Comparison of ENCODE assay signal across 31 cellular contexts in the genomic region with DNA sequence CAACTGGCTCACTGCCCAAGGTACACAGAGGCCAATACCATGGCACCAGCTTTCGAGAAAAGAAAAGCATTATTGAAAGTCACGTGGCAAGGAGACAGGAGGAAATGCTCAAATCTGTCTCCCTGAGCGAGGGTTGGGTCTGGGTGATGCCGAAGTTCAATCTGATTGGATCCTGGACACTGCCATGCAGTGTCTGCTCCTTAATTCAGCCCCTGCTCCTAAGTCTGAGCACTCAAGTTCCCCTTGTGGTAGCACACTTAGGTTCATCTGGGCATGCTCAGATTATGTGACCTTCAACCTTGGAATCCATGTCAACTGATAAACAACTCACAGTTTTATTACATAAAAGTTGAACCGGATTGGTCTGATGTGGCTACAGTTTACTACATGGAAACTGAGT.
"Had no signal": no experiment of that assay in that cellular context is flagged by ENCODE, and none has a peak within 500 bp of the region (broad histone marks: within the 10 kb centered on the region; RNA-seq: fewer than 3 reads in every experiment).

No MANE protein-coding gene starts in this region.

- DNase-seq: activated CD4-positive, alpha-beta memory T cell treated with anti-CD3 and anti-CD28 coated beads for 36 hours; activated CD4-positive, alpha-beta T cell treated with anti-CD3 and anti-CD28 coated beads for 36 hours; activated CD4-positive, alpha-beta T cell treated with anti-CD3 and anti-CD28 coated beads, Interleukin-2, amount 10 ng/mL, durations not matched to agents 24 days and 14 days; activated CD4-positive, CD25-positive, alpha-beta regulatory T cell; activated CD4-positive, CD25-positive, alpha-beta regulatory T cell treated with anti-CD3 and anti-CD28 coated beads, Interleukin-2, amount 50 U/mL, for 72 hours; activated CD8-positive, alpha-beta memory T cell treated with anti-CD3 and anti-CD28 coated beads, Interleukin-2, amount 10 ng/mL, durations not matched to agents 7 days and 5 days; activated CD8-positive, alpha-beta memory T cell treated with anti-CD3 and anti-CD28 coated beads, Interleukin-2, amount 50 U/mL, for 4 hours; activated CD8-positive, alpha-beta T cell treated with anti-CD3 and anti-CD28 coated beads, Interleukin-2, amount 10 ng/mL, durations not matched to agents 7 days and 5 days; activated gamma-delta T cell; activated naive CD4-positive, alpha-beta T cell; activated naive CD4-positive, alpha-beta T cell treated with anti-CD3 and anti-CD28 coated beads, Interleukin-2, amount 10 ng/mL, durations not matched to agents 7 days and 5 days; activated naive CD8-positive, alpha-beta T cell treated with anti-CD3 and anti-CD28 coated beads, Interleukin-2, amount 10 ng/mL, durations not matched to agents 7 days and 5 days; activated T-cell treated with anti-CD3 and anti-CD28 coated beads, Interleukin-2, amount 50 U/mL, for 24 hours; activated T-cell treated with anti-CD3 and anti-CD28 coated beads, Interleukin-2, amount 50 U/mL, for 72 hours; amniotic stem cell; anterior cingulate cortex; brain microvascular endothelial cell; dorsolateral prefrontal cortex; effector memory CD4-positive, alpha-beta T cell; endodermal cell; foreskin fibroblast; T-helper 1 cell; T-helper 17 cell; T1000; WERI-Rb-1 had no signal

- H3K36me3 ChIP-seq: brain microvascular endothelial cell, WERI-Rb-1 had no signal

- H3K27ac ChIP-seq: brain microvascular endothelial cell, coronary artery, dorsolateral prefrontal cortex, WERI-Rb-1 had no signal

- H3K27me3 Mint-ChIP-seq: activated CD4-positive, alpha-beta memory T cell treated with anti-CD3 and anti-CD28 coated beads for 36 hours; activated CD4-positive, alpha-beta T cell treated with anti-CD3 and anti-CD28 coated beads for 36 hours; activated CD4-positive, alpha-beta T cell treated with anti-CD3 and anti-CD28 coated beads, Interleukin-2, amount 10 ng/mL, durations not matched to agents 24 days and 14 days; activated CD8-positive, alpha-beta memory T cell treated with anti-CD3 and anti-CD28 coated beads, Interleukin-2, amount 10 ng/mL, durations not matched to agents 7 days and 5 days; activated naive CD4-positive, alpha-beta T cell treated with anti-CD3 and anti-CD28 coated beads, Interleukin-2, amount 10 ng/mL, durations not matched to agents 7 days and 5 days; activated naive CD8-positive, alpha-beta T cell treated with anti-CD3 and anti-CD28 coated beads, Interleukin-2, amount 10 ng/mL, durations not matched to agents 7 days and 5 days; activated T-cell treated with anti-CD3 and anti-CD28 coated beads, Interleukin-2, amount 50 U/mL, for 24 hours; central memory CD8-positive, alpha-beta T cell; T-helper 17 cell had no signal

- H3K4me1 Mint-ChIP-seq: activated CD4-positive, alpha-beta T cell treated with anti-CD3 and anti-CD28 coated beads for 36 hours; activated CD4-positive, alpha-beta T cell treated with anti-CD3 and anti-CD28 coated beads, Interleukin-2, amount 10 ng/mL, durations not matched to agents 24 days and 14 days; activated CD8-positive, alpha-beta memory T cell treated with anti-CD3 and anti-CD28 coated beads, Interleukin-2, amount 10 ng/mL, durations not matched to agents 7 days and 5 days; activated naive CD4-positive, alpha-beta T cell treated with anti-CD3 and anti-CD28 coated beads, Interleukin-2, amount 10 ng/mL, durations not matched to agents 7 days and 5 days; activated naive CD8-positive, alpha-beta T cell treated with anti-CD3 and anti-CD28 coated beads, Interleukin-2, amount 10 ng/mL, durations not matched to agents 7 days and 5 days; central memory CD8-positive, alpha-beta T cell; T-helper 17 cell had no signal

- ATAC-seq: activated CD4-positive, alpha-beta T cell treated with anti-CD3 and anti-CD28 coated beads for 36 hours; activated CD8-positive, alpha-beta memory T cell treated with anti-CD3 and anti-CD28 coated beads, Interleukin-2, amount 10 ng/mL, durations not matched to agents 7 days and 5 days; activated CD8-positive, alpha-beta T cell treated with anti-CD3 and anti-CD28 coated beads, Interleukin-2, amount 10 ng/mL, durations not matched to agents 7 days and 5 days; activated naive CD4-positive, alpha-beta T cell treated with anti-CD3 and anti-CD28 coated beads, Interleukin-2, amount 50 U/mL, for 72 hours; activated T-cell treated with anti-CD3 and anti-CD28 coated beads, Interleukin-2, amount 50 U/mL, for 72 hours; esophagus mucosa; T-helper 17 cell had no signal

- H3K36me3 Mint-ChIP-seq: activated CD4-positive, alpha-beta memory T cell treated with anti-CD3 and anti-CD28 coated beads for 36 hours; activated CD8-positive, alpha-beta memory T cell treated with anti-CD3 and anti-CD28 coated beads, Interleukin-2, amount 10 ng/mL, durations not matched to agents 7 days and 5 days; activated naive CD4-positive, alpha-beta T cell treated with anti-CD3 and anti-CD28 coated beads, Interleukin-2, amount 10 ng/mL, durations not matched to agents 7 days and 5 days; activated naive CD4-positive, alpha-beta T cell treated with anti-CD3 and anti-CD28 coated beads, Interleukin-2, amount 50 U/mL, for 72 hours; activated naive CD8-positive, alpha-beta T cell treated with anti-CD3 and anti-CD28 coated beads, Interleukin-2, amount 10 ng/mL, durations not matched to agents 7 days and 5 days had no signal

- H3K9me3 Mint-ChIP-seq: activated CD4-positive, alpha-beta memory T cell treated with anti-CD3 and anti-CD28 coated beads for 36 hours; activated CD4-positive, alpha-beta T cell treated with anti-CD3 and anti-CD28 coated beads, Interleukin-2, amount 10 ng/mL, durations not matched to agents 24 days and 14 days; activated naive CD4-positive, alpha-beta T cell treated with anti-CD3 and anti-CD28 coated beads, Interleukin-2, amount 10 ng/mL, durations not matched to agents 7 days and 5 days; activated naive CD8-positive, alpha-beta T cell treated with anti-CD3 and anti-CD28 coated beads, Interleukin-2, amount 10 ng/mL, durations not matched to agents 7 days and 5 days; activated T-cell treated with anti-CD3 and anti-CD28 coated beads, Interleukin-2, amount 50 U/mL, for 24 hours; activated T-cell treated with anti-CD3 and anti-CD28 coated beads, Interleukin-2, amount 50 U/mL, for 72 hours; dendritic cell treated with granulocyte-macrophage colony-stimulating factor and Interleukin-4, amounts not matched to agents 40 ng/mL and 50 ng/mL, for 4 days had no signal

- H3K4me3 Mint-ChIP-seq: activated CD4-positive, alpha-beta memory T cell treated with anti-CD3 and anti-CD28 coated beads for 36 hours; activated CD4-positive, alpha-beta T cell treated with anti-CD3 and anti-CD28 coated beads for 36 hours; activated CD4-positive, alpha-beta T cell treated with anti-CD3 and anti-CD28 coated beads, Interleukin-2, amount 10 ng/mL, durations not matched to agents 24 days and 14 days; activated CD8-positive, alpha-beta memory T cell treated with anti-CD3 and anti-CD28 coated beads, Interleukin-2, amount 10 ng/mL, durations not matched to agents 7 days and 5 days; activated CD8-positive, alpha-beta T cell treated with anti-CD3 and anti-CD28 coated beads, Interleukin-2, amount 10 ng/mL, durations not matched to agents 7 days and 5 days; activated naive CD4-positive, alpha-beta T cell treated with anti-CD3 and anti-CD28 coated beads, Interleukin-2, amount 10 ng/mL, durations not matched to agents 7 days and 5 days; activated naive CD8-positive, alpha-beta T cell treated with anti-CD3 and anti-CD28 coated beads, Interleukin-2, amount 10 ng/mL, durations not matched to agents 7 days and 5 days; activated T-cell treated with anti-CD3 and anti-CD28 coated beads, Interleukin-2, amount 50 U/mL, for 24 hours; activated T-cell treated with anti-CD3 and anti-CD28 coated beads, Interleukin-2, amount 50 U/mL, for 72 hours; central memory CD8-positive, alpha-beta T cell; dendritic cell treated with granulocyte-macrophage colony-stimulating factor and Interleukin-4, amounts not matched to agents 40 ng/mL and 50 ng/mL, for 4 days; endodermal cell; T-helper 17 cell; T-helper 2 cell treated with Interferon-gamma antibody and Interleukin-4, amounts not matched to agents 5 μg/mL and 100 μg/mL, for 36 hours had no signal

- H3K27me3 ChIP-seq: brain microvascular endothelial cell, dorsolateral prefrontal cortex had no signal

- H3K27ac Mint-ChIP-seq: activated CD4-positive, alpha-beta memory T cell treated with anti-CD3 and anti-CD28 coated beads for 36 hours; activated CD4-positive, alpha-beta T cell treated with anti-CD3 and anti-CD28 coated beads for 36 hours; activated CD4-positive, alpha-beta T cell treated with anti-CD3 and anti-CD28 coated beads, Interleukin-2, amount 10 ng/mL, durations not matched to agents 24 days and 14 days; activated CD8-positive, alpha-beta memory T cell treated with anti-CD3 and anti-CD28 coated beads, Interleukin-2, amount 10 ng/mL, durations not matched to agents 7 days and 5 days; activated CD8-positive, alpha-beta T cell treated with anti-CD3 and anti-CD28 coated beads, Interleukin-2, amount 10 ng/mL, durations not matched to agents 7 days and 5 days; activated naive CD4-positive, alpha-beta T cell treated with anti-CD3 and anti-CD28 coated beads, Interleukin-2, amount 10 ng/mL, durations not matched to agents 7 days and 5 days; activated naive CD4-positive, alpha-beta T cell treated with anti-CD3 and anti-CD28 coated beads, Interleukin-2, amount 50 U/mL, for 72 hours; activated naive CD8-positive, alpha-beta T cell treated with anti-CD3 and anti-CD28 coated beads, Interleukin-2, amount 10 ng/mL, durations not matched to agents 7 days and 5 days; activated T-cell treated with anti-CD3 and anti-CD28 coated beads, Interleukin-2, amount 50 U/mL, for 24 hours; activated T-cell treated with anti-CD3 and anti-CD28 coated beads, Interleukin-2, amount 50 U/mL, for 72 hours; dendritic cell treated with granulocyte-macrophage colony-stimulating factor and Interleukin-4, amounts not matched to agents 40 ng/mL and 50 ng/mL, for 4 days; endodermal cell; T-helper 17 cell; T-helper 2 cell treated with Interferon-gamma antibody and Interleukin-4, amounts not matched to agents 5 μg/mL and 100 μg/mL, for 36 hours had no signal

- H3K4me3 ChIP-seq: coronary artery, dorsolateral prefrontal cortex had no signal
